In the genomic region with DNA sequence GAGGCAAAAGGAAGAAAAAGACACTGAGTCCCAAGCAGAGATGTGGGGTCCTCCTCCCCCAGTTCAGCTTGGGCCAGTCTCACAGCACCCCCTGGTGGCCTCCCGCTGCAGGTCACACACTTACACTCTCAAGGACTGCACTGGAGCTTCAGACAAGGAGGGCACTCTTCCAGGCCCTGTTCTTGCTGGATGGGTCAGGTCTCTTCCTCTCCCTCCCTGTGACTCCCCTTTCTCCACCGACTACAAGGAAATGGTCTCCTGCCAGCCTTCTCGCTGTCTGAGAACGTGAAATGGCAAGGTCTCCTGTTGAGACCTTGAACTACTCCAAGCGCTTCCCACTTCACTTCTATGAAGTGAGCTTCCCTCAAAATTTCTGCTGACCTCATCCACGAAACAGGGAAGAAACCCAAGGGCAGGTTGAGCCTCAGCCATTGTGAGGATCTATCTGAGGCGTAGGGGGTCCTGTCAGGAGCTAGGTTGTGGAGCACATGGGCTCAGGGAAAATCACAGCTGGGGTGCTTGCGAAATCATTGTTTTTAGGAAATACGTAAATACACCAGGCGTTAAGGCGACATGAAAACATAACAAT, we compare ENCODE assay signal across 9 cellular contexts. TPM values are rescaled to one million over a fixed set of nuclear protein-coding genes. Genes with fewer than 3 reads are reported as not detected.
A peak's percentile ranks its signal among the peaks of the same experiment; 100 is the strongest.
DNase-seq lines count a peak whose midpoint lies in the region; ATAC-seq, FAIRE-seq and TF ChIP-seq lines count a peak whose summit lies in the region.
"Had no signal": no experiment of that assay in that cellular context is flagged by ENCODE, and none has a peak within 500 bp of the region (broad histone marks: within the 10 kb centered on the region; RNA-seq: fewer than 3 reads in every experiment).

No MANE protein-coding gene starts in this region.

- H3K36me3 ChIP-seq in small intestine (ENCODE audit: control insufficient read depth in 2 of 2, insufficient read depth in 2 of 2, low read length in 2 of 2) = no peaks in the 10 kb centered on the region

- H3K4me1 ChIP-seq in small intestine (ENCODE audit: control insufficient read depth in 2 of 2, insufficient read depth in 1 of 2, low read depth in 1 of 2, low read length in 1 of 2) = no peaks in the 10 kb centered on the region

- peaks cover 0 to 12% of the 10 kb centered on the region in 2 donors for H3K27me3 Mint-ChIP-seq in T-cell

- H3K27ac ChIP-seq in small intestine (ENCODE audit: low read depth in 1 of 2, low read length in 1 of 2) = no peak overlapping the region

- TF ChIP-seq CTCF in D721Med (IDR thresholded peaks at IDR 0.05; ENCODE audit: insufficient read depth, missing control alignments) = peak; percentile 77

- ATAC-seq in T-cell (replicated peaks in 1 of 4) (peak; percentile 50 to 61 (median 54)), GM19023 (IDR thresholded peaks at IDR 0.05; ENCODE audit: unreplicated experiment) (no peak)

- no peak overlapping the region for H3K27ac Mint-ChIP-seq in T-cell

- FAIRE-seq in D721Med (lab: Jason Lieb, UNC) (no peak), small intestine (lab: Jason Lieb, UNC) (no peak)
- FAIRE-seq: TTC549 had no signal

- H3K4me3 ChIP-seq in small intestine (ENCODE audit: low read depth in 1 of 2, low read length in 2 of 2) = no peak overlapping the region

- POLR2A ChIA-PET in T-cell (lab: Charles Lee) = no interaction called here

- H3K4me3 Mint-ChIP-seq in T-cell = no peak overlapping the region

- H3K9me3 ChIP-seq in small intestine (ENCODE audit: control insufficient read depth, low read depth) = no peaks in the 10 kb centered on the region

- CTCF ChIA-PET in T-cell (lab: Charles Lee) = no interaction called here

- peaks cover 0 to 4% (median 0%) of the 10 kb centered on the region in 3 donors for H3K9me3 Mint-ChIP-seq in T-cell

- DNase-seq in D721Med (ENCODE audit: insufficient read length, low spot score) (peak; percentile 77), LHCN-M2 (ENCODE audit: low read depth) (peak; percentile 21), T-cell (peak in 32 of 34 experiments; percentile 13 to 59 (median 42)), anterior cingulate cortex (lab: John Stamatoyannopoulos, UW) (peak in 50 of 58 donors; percentile 2 to 78 (median 18)), hypothalamus (lab: John Stamatoyannopoulos, UW) (peak in 38 of 51 donors; percentile 5 to 69 (median 32)), small intestine (peak; percentile 31), NCI-H774 (lab: John Stamatoyannopoulos, UW) (no peak)

- no peaks in the 10 kb centered on the region for H3K36me3 Mint-ChIP-seq in T-cell

- 47 to 49% (median 48%) methylated on average over 11 of the region's 11 CpGs for WGBS in small intestine, 3 donors

- H3K27me3 ChIP-seq in small intestine (ENCODE audit: control insufficient read depth in 2 of 2, insufficient read depth in 2 of 2, low read length in 2 of 2) = no peaks in the 10 kb centered on the region

- no peaks in the 10 kb centered on the region for H3K4me1 Mint-ChIP-seq in T-cell

RNA-seq across cellular contexts. Expression of gene IGLL1, which starts 11.2 kb away (rescaled TPM):
- not detected in 2 replicates for total RNA-seq in LHCN-M2 (2014; rRNA removed)
- polyA plus RNA-seq in LHCN-M2 (2012) = not detected
- total RNA-seq in T-cell = under 1 TPM in 2 of 5 donors, not detected in 3; 0.30 to 0.64 TPM
- not detected for polyA plus RNA-seq in small intestine

RNA-seq across cellular contexts. Expression of gene DRICH1, which starts 40.8 kb away (rescaled TPM):
- total RNA-seq in LHCN-M2 (2014; rRNA removed) = not detected in 2 replicates
- 0.05 TPM for polyA plus RNA-seq in LHCN-M2 (2012)
- total RNA-seq in T-cell = 1 to 10 TPM in 3 of 5 donors, under 1 TPM in 2; 0.26 to 2.7 (median 1.2) TPM
- polyA plus RNA-seq in small intestine = 1 to 10 TPM in 1 of 3 donors, under 1 TPM in 2; 0.30 to 1.8 (median 0.54) TPM
